10 cellular contexts compared by ENCODE assay signal in the genomic region with DNA sequence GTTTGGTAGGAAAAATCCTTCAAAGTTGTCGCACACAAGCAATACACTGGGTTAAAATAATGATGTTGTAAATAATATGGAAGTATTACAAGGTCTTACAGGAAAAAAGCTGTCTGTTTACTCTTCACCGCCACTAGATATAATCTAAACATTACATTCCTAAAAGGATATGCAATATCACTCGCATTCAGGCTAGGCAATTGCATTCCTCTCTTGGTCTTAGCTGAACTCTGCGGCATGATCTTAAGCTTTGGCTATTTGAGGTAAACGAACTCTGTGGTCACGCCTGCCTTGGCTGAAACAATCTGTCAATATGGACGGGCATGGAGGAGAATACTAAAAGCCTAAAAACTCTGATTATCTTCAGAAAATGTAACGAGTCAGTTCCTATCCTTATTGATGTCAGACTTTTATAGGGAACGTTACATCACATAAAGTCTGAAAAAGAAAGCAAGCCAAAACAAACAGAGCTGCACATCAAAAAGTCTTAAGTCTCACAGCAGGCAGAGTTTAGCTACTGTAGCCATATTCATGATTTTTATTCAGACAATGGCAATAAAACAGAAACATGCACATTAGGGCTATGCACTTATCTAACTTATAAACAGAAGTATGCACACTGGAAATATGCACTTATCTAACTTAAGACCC. TPM values are rescaled to one million over a fixed set of nuclear protein-coding genes. Genes with fewer than 3 reads are reported as not detected.
DNase-seq lines count a peak whose midpoint lies in the region; ATAC-seq and TF ChIP-seq lines count a peak whose summit lies in the region.
"Had no signal": no experiment of that assay in that cellular context is flagged by ENCODE, and none has a peak within 500 bp of the region (broad histone marks: within the 10 kb centered on the region; RNA-seq: fewer than 3 reads in every experiment).

No MANE protein-coding gene starts in this region.

- H3K36me3 ChIP-seq in psoas muscle (ENCODE audit: insufficient read depth in 1 of 2, low read depth in 1 of 2): no peaks in the 10 kb centered on the region

- TF ChIP-seq CTCF in fibroblast of pulmonary artery (IDR thresholded peaks at IDR 0.05; ENCODE audit: low read length, missing control alignments) (no peak), psoas muscle (IDR thresholded peaks at IDR 0.05) (no peak)

- H3K9me3 ChIP-seq in psoas muscle: no peaks in the 10 kb centered on the region

- intact Hi-C loops in psoas muscle (cut with DNase I): loop anchor here in 1 of 2 donors (5.0 to 10.0 kb wide), 2 partner anchors 230 to 257 kb away; no protein-coding TSS in a partner anchor

- H3K4me1 ChIP-seq in psoas muscle: no peaks in the 10 kb centered on the region

- H3K27me3 ChIP-seq in psoas muscle (ENCODE audit: insufficient read depth in 3 of 3, low read length in 2 of 3): no peaks in the 10 kb centered on the region

- WGBS in psoas muscle, 3 donors: 13 to 25% (median 14%) methylated on average over 9 of the region's 9 CpGs

- H3K4me3 ChIP-seq in fibroblast of pulmonary artery (replicated peaks; ENCODE audit: low read depth, low read length): peak overlapping the region; percentile 28
- peak overlapping the region; percentile 47 for H3K4me3 ChIP-seq in psoas muscle

- H3K27ac ChIP-seq in psoas muscle: no peak overlapping the region

- DNase-seq in EH (ENCODE audit: low read depth) (peak; percentile 94), OCI-M1 (lab: John Stamatoyannopoulos, UW) (peak; percentile 57), fibroblast of pulmonary artery (ENCODE audit: low read depth) (peak; percentile 88), psoas muscle (no peak), KG1 (lab: John Stamatoyannopoulos, UW) (no peak)
- DNase-seq in effector CD8-positive, alpha-beta T cell (lab: John Stamatoyannopoulos, UW): no peak
- DNase-seq in stimulated activated CD4-positive, alpha-beta T cell treated with anti-CD3 and anti-CD28 coated beads, Interleukin-4, amount 100 ng/mL, for 1 hour: no peak
- DNase-seq: aorta, occipital lobe had no signal

- ATAC-seq in psoas muscle: peak in 2 of 4 donors; percentile 49 to 52
- ATAC-seq in GM19452 (IDR thresholded peaks at IDR 0.05; ENCODE audit: unreplicated experiment): no peak

RNA-seq across cellular contexts. Expression of a gene that starts 30.8 kb away (rescaled TPM):
- 100 to 1,000 TPM in 1 of 4 donors, 10 to 100 TPM in 3; 71.5 to 129 (median 87.1) TPM for total RNA-seq in psoas muscle
- 10 to 100 TPM in 2 of 3 donors, 1 to 10 TPM in 1; 2.8 to 32.4 (median 20.1) TPM for polyA plus RNA-seq in psoas muscle

Comparison
In these comparisons a context has a peak if more than half of its experiments do, and no peak if none do; other contexts are left out.
1. DNase-seq: peak in EH (single experiment), OCI-M1 (single experiment) and fibroblast of pulmonary artery (single experiment); none in psoas muscle (0 of 2), effector CD8-positive, alpha-beta T cell (single experiment), KG1 (single experiment) and stimulated activated CD4-positive, alpha-beta T cell treated with anti-CD3 and anti-CD28 coated beads, Interleukin-4, amount 100 ng/mL, for 1 hour (single experiment).